Comparison of ENCODE assay signal across 10 cellular contexts in the genomic region with DNA sequence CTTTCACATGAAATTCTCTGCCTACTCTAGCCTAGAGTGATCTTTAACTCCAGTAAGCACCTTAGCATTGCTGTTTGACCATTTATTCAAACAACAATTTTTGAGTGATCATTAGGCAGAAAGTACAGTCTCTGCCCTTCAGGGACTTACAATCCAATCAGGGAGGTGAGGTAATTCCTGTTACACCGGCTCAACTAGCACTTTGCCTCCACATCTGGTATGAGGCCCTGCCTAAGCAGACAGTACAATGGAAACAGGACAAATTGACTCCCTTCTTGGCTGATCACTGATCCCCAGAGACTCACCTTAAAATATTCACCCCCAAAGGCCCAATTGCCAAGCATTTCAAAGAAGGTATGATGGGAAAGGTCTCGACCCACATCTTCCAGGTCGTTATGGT. TPM values are rescaled to one million over a fixed set of nuclear protein-coding genes. Genes with fewer than 3 reads are reported as not detected.
DNase-seq lines count a peak whose midpoint lies in the region; ATAC-seq and TF ChIP-seq lines count a peak whose summit lies in the region.
"Had no signal": no experiment of that assay in that cellular context is flagged by ENCODE, and none has a peak within 500 bp of the region (broad histone marks: within the 10 kb centered on the region; RNA-seq: fewer than 3 reads in every experiment).

No MANE protein-coding gene starts in this region.

- no peaks in the 10 kb centered on the region for H3K27me3 ChIP-seq in DND-41 (ENCODE audit: insufficient read depth, low read length, poor library complexity)
- H3K27me3 ChIP-seq in MM.1S (replicated peaks; ENCODE audit: insufficient read depth, low read length): peaks cover 6% of the 10 kb centered on the region; the same call in 1 of the 2 replicates
- no peaks in the 10 kb centered on the region for H3K27me3 ChIP-seq in duodenal mucosa (ENCODE audit: control insufficient read depth in 1 of 2, insufficient read depth in 2 of 2, low read length in 2 of 2)
- H3K27me3 ChIP-seq in neural cell (ENCODE audit: insufficient read depth, low read depth, low read length): no peaks in the 10 kb centered on the region

- H3K9ac ChIP-seq in DND-41 (ENCODE audit: low read depth, low read length) (peak overlapping the region; percentile 83), MM.1S (ENCODE audit: low read length) (no peak overlapping the region; the same call in 1 of the 2 replicates), duodenal mucosa (ENCODE audit: low read depth in 1 of 2, low read length in 2 of 2) (peak overlapping the region in 1 of 2 donors; percentile 88), neural cell (ENCODE audit: low read length) (no peak overlapping the region)

- ATAC-seq in DND-41 (ENCODE audit: insufficient read depth, low read depth): no peak
- no peak for ATAC-seq in GM21515 (IDR thresholded peaks at IDR 0.05; ENCODE audit: unreplicated experiment)

- DNase-seq in DND-41: no peak
- DNase-seq in MM.1S: no peak
- DNase-seq in NCI-H1436 (lab: John Stamatoyannopoulos, UW): no peak
- no peak for DNase-seq in NCI-H2107 (lab: John Stamatoyannopoulos, UW)
- DNase-seq: aorta, midbrain, NCI-H510A had no signal

- no peak for TF ChIP-seq EP300 in neural cell (conservative IDR thresholded peaks at IDR 0.05; ENCODE audit: poor library complexity, severe bottlenecking)

- H3K4me3 ChIP-seq in DND-41 (ENCODE audit: low read depth in 1 of 2, low read length in 2 of 2) (peak overlapping the region in 1 of 2 experiments; percentile 80; a peak in 3 of 4 replicates), MM.1S (ENCODE audit: low read length) (0 out of 2 replicates have a peak overlapping the region, but pooled peaks have one; percentile 94), duodenal mucosa (ENCODE audit: low read depth in 1 of 2, low read length in 2 of 2) (peak overlapping the region; percentile 87 to 95), neural cell (ENCODE audit: low read length) (peak overlapping the region; percentile 98)

- no peak for TF ChIP-seq CTCF in DND-41 (IDR thresholded peaks at IDR 0.05; ENCODE audit: borderline replicate concordance, extremely low read depth, low read length, poor library complexity, severe bottlenecking)
- no peak for TF ChIP-seq CTCF in MM.1S (IDR thresholded peaks at IDR 0.05; ENCODE audit: low read length)
- TF ChIP-seq CTCF in neural cell (IDR thresholded peaks at IDR 0.05; ENCODE audit: poor library complexity, severe bottlenecking): no peak

- no peak overlapping the region for H3K27ac ChIP-seq in DND-41 (ENCODE audit: low read length)
- H3K27ac ChIP-seq in MM.1S (ENCODE audit: low read length): no peak overlapping the region
- no peak overlapping the region for H3K27ac ChIP-seq in duodenal mucosa (ENCODE audit: low read depth, low read length)
- H3K27ac ChIP-seq in neural cell (ENCODE audit: low read length): no peak overlapping the region

- H3K4me1 ChIP-seq in DND-41 (ENCODE audit: insufficient read depth, low read length) (peaks cover 27% of the 10 kb centered on the region), MM.1S (ENCODE audit: low read length) (peaks cover 10% of the 10 kb centered on the region), duodenal mucosa (ENCODE audit: control insufficient read depth in 1 of 2, insufficient read depth in 2 of 2, low read length in 2 of 2) (peaks cover 35% of the 10 kb centered on the region in 2 donors)

- H3K4me2 ChIP-seq in DND-41 (ENCODE audit: insufficient read depth, low read length): peak overlapping the region; percentile 87
- H3K4me2 ChIP-seq in MM.1S (ENCODE audit: low read depth, low read length): peak overlapping the region; percentile 78; the same call in 1 of the 2 replicates
- H3K4me2 ChIP-seq in neural cell (ENCODE audit: low read length): no peak overlapping the region

- H3K79me2 ChIP-seq in DND-41 (ENCODE audit: insufficient read depth, low read length) (peaks cover 20% of the 10 kb centered on the region), MM.1S (ENCODE audit: low read length) (peaks cover 18% of the 10 kb centered on the region), neural cell (replicated peaks; ENCODE audit: insufficient read depth, low read length) (peaks cover 7% of the 10 kb centered on the region)

- no peak for TF ChIP-seq RAD21 in neural cell (conservative IDR thresholded peaks at IDR 0.05)

- H3K36me3 ChIP-seq in DND-41 (ENCODE audit: insufficient read depth, low read length): peaks cover 49% of the 10 kb centered on the region
- no peaks in the 10 kb centered on the region for H3K36me3 ChIP-seq in MM.1S (replicated peaks; ENCODE audit: insufficient read depth, low read length)
- H3K36me3 ChIP-seq in duodenal mucosa (ENCODE audit: control insufficient read depth in 1 of 2, insufficient read depth in 2 of 2, low read length in 2 of 2): peaks cover 18 to 40% of the 10 kb centered on the region in 2 donors
- peaks cover 7% of the 10 kb centered on the region for H3K36me3 ChIP-seq in neural cell (ENCODE audit: insufficient read depth, low read length)

- H2AFZ ChIP-seq in DND-41 (ENCODE audit: low read depth, low read length): no peak overlapping the region
- no peak overlapping the region for H2AFZ ChIP-seq in MM.1S (ENCODE audit: low read length)
- H2AFZ ChIP-seq in neural cell (ENCODE audit: low read depth, low read length): no peak overlapping the region

- no peaks in the 10 kb centered on the region for H3K9me3 ChIP-seq in DND-41 (ENCODE audit: insufficient read depth, low read length, severe bottlenecking)
- H3K9me3 ChIP-seq in MM.1S (replicated peaks; ENCODE audit: insufficient read depth, low read length): no peaks in the 10 kb centered on the region
- no peaks in the 10 kb centered on the region for H3K9me3 ChIP-seq in duodenal mucosa (ENCODE audit: control insufficient read depth in 1 of 2, low read length in 2 of 2)
- H3K9me3 ChIP-seq in neural cell (ENCODE audit: low read length): no peaks in the 10 kb centered on the region

- H3F3A ChIP-seq in MM.1S (ENCODE audit: insufficient read depth, low read length) (no peaks in the 10 kb centered on the region), neural cell (ENCODE audit: insufficient read depth, low read length, poor library complexity, severe bottlenecking) (no peaks in the 10 kb centered on the region)

- H4K20me1 ChIP-seq in DND-41 (ENCODE audit: insufficient read depth, low read length) (no peaks in the 10 kb centered on the region), MM.1S (ENCODE audit: insufficient read depth, low read length) (no peaks in the 10 kb centered on the region), neural cell (ENCODE audit: insufficient read depth) (no peaks in the 10 kb centered on the region)

- no peaks in the 10 kb centered on the region for H3K9me2 ChIP-seq in MM.1S (replicated peaks; ENCODE audit: insufficient read depth, low read length)
- H3K9me2 ChIP-seq in neural cell (ENCODE audit: insufficient read depth, low read length): no peaks in the 10 kb centered on the region

TF ChIP-seq in neural cell, 6 proteins besides CTCF, POLR2A, EP300 and RAD21:
- TF ChIP-seq MXI1 (conservative IDR thresholded peaks at IDR 0.05; ENCODE audit: poor library complexity, severe bottlenecking): no peak
- no peak for TF ChIP-seq EZH2 (IDR thresholded peaks at IDR 0.05; ENCODE audit: borderline replicate concordance, insufficient read depth, low read length, poor library complexity, severe bottlenecking)
- TF ChIP-seq POLR2AphosphoS5 (IDR thresholded peaks at IDR 0.05): no peak
- TF ChIP-seq TAF1 (IDR thresholded peaks at IDR 0.05; ENCODE audit: low read depth): no peak
- TF ChIP-seq SMC3 (conservative IDR thresholded peaks at IDR 0.05; ENCODE audit: poor library complexity): no peak
- TF ChIP-seq, protein P1, sequence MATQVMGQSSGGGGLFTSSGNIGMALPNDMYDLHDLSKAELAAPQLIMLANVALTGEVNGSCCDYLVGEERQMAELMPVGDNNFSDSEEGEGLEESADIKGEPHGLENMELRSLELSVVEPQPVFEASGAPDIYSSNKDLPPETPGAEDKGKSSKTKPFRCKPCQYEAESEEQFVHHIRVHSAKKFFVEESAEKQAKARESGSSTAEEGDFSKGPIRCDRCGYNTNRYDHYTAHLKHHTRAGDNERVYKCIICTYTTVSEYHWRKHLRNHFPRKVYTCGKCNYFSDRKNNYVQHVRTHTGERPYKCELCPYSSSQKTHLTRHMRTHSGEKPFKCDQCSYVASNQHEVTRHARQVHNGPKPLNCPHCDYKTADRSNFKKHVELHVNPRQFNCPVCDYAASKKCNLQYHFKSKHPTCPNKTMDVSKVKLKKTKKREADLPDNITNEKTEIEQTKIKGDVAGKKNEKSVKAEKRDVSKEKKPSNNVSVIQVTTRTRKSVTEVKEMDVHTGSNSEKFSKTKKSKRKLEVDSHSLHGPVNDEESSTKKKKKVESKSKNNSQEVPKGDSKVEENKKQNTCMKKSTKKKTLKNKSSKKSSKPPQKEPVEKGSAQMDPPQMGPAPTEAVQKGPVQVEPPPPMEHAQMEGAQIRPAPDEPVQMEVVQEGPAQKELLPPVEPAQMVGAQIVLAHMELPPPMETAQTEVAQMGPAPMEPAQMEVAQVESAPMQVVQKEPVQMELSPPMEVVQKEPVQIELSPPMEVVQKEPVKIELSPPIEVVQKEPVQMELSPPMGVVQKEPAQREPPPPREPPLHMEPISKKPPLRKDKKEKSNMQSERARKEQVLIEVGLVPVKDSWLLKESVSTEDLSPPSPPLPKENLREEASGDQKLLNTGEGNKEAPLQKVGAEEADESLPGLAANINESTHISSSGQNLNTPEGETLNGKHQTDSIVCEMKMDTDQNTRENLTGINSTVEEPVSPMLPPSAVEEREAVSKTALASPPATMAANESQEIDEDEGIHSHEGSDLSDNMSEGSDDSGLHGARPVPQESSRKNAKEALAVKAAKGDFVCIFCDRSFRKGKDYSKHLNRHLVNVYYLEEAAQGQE (IDR thresholded peaks at IDR 0.05; ENCODE audit: borderline replicate concordance): no peak
TF ChIP-seq in neural cell: peak in this region for 0.

RNA-seq across cellular contexts. Expression of a gene that starts 1.4 kb away (rescaled TPM):
- polyA plus RNA-seq in neural cell: 12.6 and 14.0 TPM in 2 replicates
- polyA minus RNA-seq in neural cell: 17.8 and 19.2 TPM in 2 replicates

RNA-seq across cellular contexts. Expression of a gene that starts 30.7 kb away (rescaled TPM):
- not detected in 2 replicates for polyA plus RNA-seq in neural cell
- not detected in 2 replicates for polyA minus RNA-seq in neural cell
- polyA plus RNA-seq: aorta had no signal

RNA-seq across cellular contexts. Expression of a gene that starts 41.5 kb away (rescaled TPM):
- polyA plus RNA-seq in neural cell: 66.0 and 82.1 TPM in 2 replicates
- polyA minus RNA-seq in neural cell: 75.7 and 87.6 TPM in 2 replicates
- polyA plus RNA-seq: aorta had no signal

RNA-seq across cellular contexts. Expression of a gene that starts 46.4 kb away (rescaled TPM):
- polyA plus RNA-seq in neural cell: 15.1 and 16.8 TPM in 2 replicates
- polyA minus RNA-seq in neural cell: 12.7 and 13.7 TPM in 2 replicates

RNA-seq across cellular contexts. Expression of a gene that starts 54.4 kb away (rescaled TPM):
- polyA plus RNA-seq in neural cell: 44.5 and 64.9 TPM in 2 replicates
- polyA minus RNA-seq in neural cell: 33.5 and 42.1 TPM in 2 replicates
